1 cellular context compared by ENCODE assay signal in genomic region chr10:91424016-91424415, GRCh38.
TF ChIP-seq lines count a peak whose summit lies in the region.

No MANE protein-coding gene starts in this region.

TF ChIP-seq in SK-N-SH, 30 proteins besides CTCF, POLR2A, EP300 and RAD21 (continued from another document):
- TF ChIP-seq, protein P1, sequence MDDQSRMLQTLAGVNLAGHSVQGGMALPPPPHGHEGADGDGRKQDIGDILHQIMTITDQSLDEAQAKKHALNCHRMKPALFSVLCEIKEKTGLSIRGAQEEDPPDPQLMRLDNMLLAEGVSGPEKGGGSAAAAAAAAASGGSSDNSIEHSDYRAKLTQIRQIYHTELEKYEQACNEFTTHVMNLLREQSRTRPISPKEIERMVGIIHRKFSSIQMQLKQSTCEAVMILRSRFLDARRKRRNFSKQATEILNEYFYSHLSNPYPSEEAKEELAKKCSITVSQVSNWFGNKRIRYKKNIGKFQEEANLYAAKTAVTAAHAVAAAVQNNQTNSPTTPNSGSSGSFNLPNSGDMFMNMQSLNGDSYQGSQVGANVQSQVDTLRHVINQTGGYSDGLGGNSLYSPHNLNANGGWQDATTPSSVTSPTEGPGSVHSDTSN (IDR thresholded peaks at IDR 0.05): 0 out of 2 replicates have a peak, but pooled peaks have one; percentile 13
TF ChIP-seq in SK-N-SH: peak in this region for 1.
